9 cellular contexts compared by ENCODE assay signal in the genomic region with DNA sequence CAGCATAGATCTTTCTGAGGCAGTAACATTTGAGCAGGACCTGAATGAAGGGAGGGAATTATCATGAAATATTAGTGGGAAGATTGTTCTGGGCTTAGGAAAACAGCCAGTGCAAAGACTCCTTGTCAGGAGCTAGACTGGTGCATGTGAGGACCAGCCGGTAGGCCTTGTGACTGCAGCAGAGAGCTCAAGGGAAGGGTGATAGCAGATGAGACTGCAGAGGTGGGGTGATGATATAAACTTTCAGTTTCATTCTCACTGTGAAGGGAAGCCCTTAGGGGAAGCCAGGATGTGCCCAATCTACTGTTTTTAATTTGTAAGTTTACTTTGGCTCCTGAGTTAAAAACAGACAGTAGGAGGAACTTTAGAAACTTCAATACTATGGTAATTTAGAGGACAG. TPM values are rescaled to one million over a fixed set of nuclear protein-coding genes. Genes with fewer than 3 reads are reported as not detected.
DNase-seq lines count a peak whose midpoint lies in the region; ATAC-seq and TF ChIP-seq lines count a peak whose summit lies in the region.
"Had no signal": no experiment of that assay in that cellular context is flagged by ENCODE, and none has a peak within 500 bp of the region (broad histone marks: within the 10 kb centered on the region; RNA-seq: fewer than 3 reads in every experiment).

No MANE protein-coding gene starts in this region.

- no peaks in the 10 kb centered on the region for H3K9me3 Mint-ChIP-seq in CD4-positive, alpha-beta T cell
- no peaks in the 10 kb centered on the region for H3K9me3 Mint-ChIP-seq in immature natural killer cell

- H3K4me2 ChIP-seq in KMS-11: peak overlapping the region; percentile 24

- peak overlapping the region; percentile 56 for H2AFZ ChIP-seq in KMS-11 (ENCODE audit: low read depth)

- H3K4me3 Mint-ChIP-seq in CD4-positive, alpha-beta T cell: peak overlapping the region; percentile 56
- H3K4me3 Mint-ChIP-seq in immature natural killer cell: peak overlapping the region; percentile 10 to 77 (median 71)

- peak overlapping the region; percentile 31 for H3K27ac ChIP-seq in CD4-positive, alpha-beta T cell (ENCODE audit: low read depth, low read length)
- H3K27ac ChIP-seq in KMS-11: peak overlapping the region; percentile 16; the same call in 1 of the 2 replicates

- no peak for TF ChIP-seq CTCF in CD4-positive, alpha-beta T cell (IDR thresholded peaks at IDR 0.05)
- TF ChIP-seq CTCF in KMS-11 (conservative IDR thresholded peaks at IDR 0.05; ENCODE audit: low read depth, low read length): no peak

- no peak overlapping the region for H3K9ac ChIP-seq in KMS-11

- peak; percentile 3 to 55 (median 20) for DNase-seq in CD4-positive, alpha-beta T cell
- peak; percentile 21 for DNase-seq in activated T-cell treated with anti-CD3 and anti-CD28 coated beads, Interleukin-2, amount 50 U/mL, for 1 hour
- peak; percentile 56 to 66 (median 66) for DNase-seq in immature natural killer cell
- peak; percentile 23 to 42 for DNase-seq in stimulated activated CD8-positive, alpha-beta memory T cell treated with anti-CD3 and anti-CD28 coated beads, Interleukin-7, amount 100 ng/mL, for 48 hours (ENCODE audit: extremely low read depth in 1 of 2, low read depth in 1 of 2)
- no peak for DNase-seq in COR-L47 (lab: John Stamatoyannopoulos, UW)
- DNase-seq in NCI-H446 (lab: John Stamatoyannopoulos, UW): no peak

- no peaks in the 10 kb centered on the region for H4K20me1 ChIP-seq in KMS-11 (ENCODE audit: insufficient read depth)

- H3K4me1 ChIP-seq in KMS-11 (ENCODE audit: low read depth, poor library complexity, severe bottlenecking): peaks cover 34% of the 10 kb centered on the region

- H3K4me3 ChIP-seq in KMS-11 (IDR thresholded peaks at IDR 0.05; ENCODE audit: insufficient read depth, low read depth, low read length): no peak overlapping the region

- peaks cover 40% of the 10 kb centered on the region for H3K4me1 Mint-ChIP-seq in CD4-positive, alpha-beta T cell (ENCODE audit: low read depth)
- peaks cover 32 to 33% of the 10 kb centered on the region in 2 donors for H3K4me1 Mint-ChIP-seq in immature natural killer cell

- no peaks in the 10 kb centered on the region for H3K79me2 ChIP-seq in KMS-11 (ENCODE audit: insufficient read depth, low read depth)

- H3K36me3 Mint-ChIP-seq in CD4-positive, alpha-beta T cell (ENCODE audit: low read depth): no peaks in the 10 kb centered on the region
- peaks cover 0 to 7% (median 0%) of the 10 kb centered on the region in 3 donors for H3K36me3 Mint-ChIP-seq in immature natural killer cell

- intact Hi-C loops in CD4-positive, alpha-beta T cell (cut with DNase I, micrococcal nuclease): loop anchor here in 1 of 2 experiments (5.0 kb wide), 1 partner anchor 446 kb away; a partner anchor contains a TSS

- ATAC-seq in CD4-positive, alpha-beta T cell (ENCODE audit: poor library complexity): peak; percentile 86
- ATAC-seq in GM21423 (IDR thresholded peaks at IDR 0.05; ENCODE audit: unreplicated experiment): peak; percentile 97

- no peaks in the 10 kb centered on the region for H3K27me3 Mint-ChIP-seq in CD4-positive, alpha-beta T cell
- H3K27me3 Mint-ChIP-seq in immature natural killer cell (ENCODE audit: low read depth in 3 of 3): peaks cover 0 to 1% (median 0%) of the 10 kb centered on the region in 3 donors

- CTCF ChIA-PET in CD4-positive, alpha-beta T cell (lab: Charles Lee): no interaction called here

- no peaks in the 10 kb centered on the region for H3K36me3 ChIP-seq in KMS-11 (ENCODE audit: insufficient read depth)

- POLR2A ChIA-PET in CD4-positive, alpha-beta T cell (lab: Charles Lee): interaction anchor here (0.9 to 1.6 kb wide), 4 partner anchors 10 to 610 kb away, joined by 3 to 8 read pairs (median 3); no protein-coding TSS in a partner anchor

- H3K27ac Mint-ChIP-seq in CD4-positive, alpha-beta T cell: peak overlapping the region; percentile 73
- H3K27ac Mint-ChIP-seq in immature natural killer cell: peak overlapping the region; percentile 77 to 96 (median 94)

- H3K27me3 ChIP-seq in CD4-positive, alpha-beta T cell (ENCODE audit: control insufficient read depth, insufficient read depth, low read length): no peaks in the 10 kb centered on the region
- no peaks in the 10 kb centered on the region for H3K27me3 ChIP-seq in KMS-11 (ENCODE audit: insufficient read depth, low read depth)

- H3K9me3 ChIP-seq in CD4-positive, alpha-beta T cell (ENCODE audit: control insufficient read depth, low read length): no peaks in the 10 kb centered on the region

RNA-seq across cellular contexts. Expression of a gene that starts 12.4 kb away (rescaled TPM):
- total RNA-seq in CD4-positive, alpha-beta T cell: not detected
- polyA plus RNA-seq in immature natural killer cell: not detected
- total RNA-seq: glomerular endothelial cell had no signal

RNA-seq across cellular contexts. Expression of a gene that starts 15.4 kb away (rescaled TPM):
- total RNA-seq in CD4-positive, alpha-beta T cell: under 1 TPM in 1 of 2 experiments, not detected in 1; 0.25 TPM
- polyA plus RNA-seq in immature natural killer cell: not detected
- total RNA-seq: glomerular endothelial cell had no signal

Comparison
In these comparisons a context has a peak if more than half of its experiments do, and no peak if none do; other contexts are left out.
1. DNase-seq: peak in CD4-positive, alpha-beta T cell (10 of 10), activated T-cell treated with anti-CD3 and anti-CD28 coated beads, Interleukin-2, amount 50 U/mL, for 1 hour (single experiment), immature natural killer cell (3 of 3) and stimulated activated CD8-positive, alpha-beta memory T cell treated with anti-CD3 and anti-CD28 coated beads, Interleukin-7, amount 100 ng/mL, for 48 hours (2 of 2); none in COR-L47 (single experiment) and NCI-H446 (0 of 2).